Comparison of ENCODE assay signal across 1 cellular context in genomic region chr1:3963554-3963953, GRCh38.
TF ChIP-seq lines count a peak whose summit lies in the region.

No MANE protein-coding gene starts in this region.

TF ChIP-seq in HepG2, 621 proteins besides CTCF, POLR2A, EP300 and RAD21 (continued from another document and continues in another):
- TF ChIP-seq ZNF280D (CRISPR knock-in tag; IDR thresholded peaks at IDR 0.05) (no peak), ZNF574 (CRISPR knock-in tag; IDR thresholded peaks at IDR 0.05) (0 out of 2 replicates have a peak, but pooled peaks have one; percentile 30), MXI1 (IDR thresholded peaks at IDR 0.05; ENCODE audit: borderline replicate concordance, low read depth, low read length) (no peak), ARID5B (CRISPR knock-in tag; IDR thresholded peaks at IDR 0.05) (peak; percentile 28; the same call in 1 of the 2 replicates), TEAD3 (CRISPR knock-in tag; optimal IDR thresholded peaks at IDR 0.05; ENCODE audit: borderline replicate concordance) (peak; percentile 29), TFDP1 (CRISPR knock-in tag; IDR thresholded peaks at IDR 0.05; ENCODE audit: borderline replicate concordance) (peak; percentile 59; the same call in 1 of the 2 replicates), ZNF367 (CRISPR knock-in tag; IDR thresholded peaks at IDR 0.05; ENCODE audit: borderline replicate concordance) (no peak), SALL1 (CRISPR knock-in tag; IDR thresholded peaks at IDR 0.05) (peak; percentile 81), SAFB2 (CRISPR knock-in tag; IDR thresholded peaks at IDR 0.05; ENCODE audit: borderline replicate concordance, low read depth) (no peak), ZFP1 (CRISPR knock-in tag; IDR thresholded peaks at IDR 0.05) (0 out of 2 replicates have a peak, but pooled peaks have one; percentile 47), FOXP4 (CRISPR knock-in tag; IDR thresholded peaks at IDR 0.05) (no peak), SKI (IDR thresholded peaks at IDR 0.05; ENCODE audit: partially characterized antibody) (peak; percentile 26), NR0B2 (CRISPR knock-in tag; IDR thresholded peaks at IDR 0.05) (no peak), KDM5B (CRISPR knock-in tag; IDR thresholded peaks at IDR 0.05; ENCODE audit: borderline replicate concordance) (0 out of 2 replicates have a peak, but pooled peaks have one; percentile 29), SAP130 (CRISPR knock-in tag; IDR thresholded peaks at IDR 0.05; ENCODE audit: low read depth) (0 out of 2 replicates have a peak, but pooled peaks have one; percentile 17), MAX (IDR thresholded peaks at IDR 0.05) (peak; percentile 87), SPEN (CRISPR knock-in tag; IDR thresholded peaks at IDR 0.05; ENCODE audit: low read depth) (peak; percentile 84), FOXO4 (CRISPR knock-in tag; conservative IDR thresholded peaks at IDR 0.05) (no peak), ZNF775 (CRISPR knock-in tag; IDR thresholded peaks at IDR 0.05; ENCODE audit: borderline replicate concordance) (no peak), CENPBD1 (CRISPR knock-in tag; IDR thresholded peaks at IDR 0.05; ENCODE audit: borderline replicate concordance, low read depth) (no peak), ZNF280B (CRISPR knock-in tag; IDR thresholded peaks at IDR 0.05; ENCODE audit: borderline replicate concordance) (no peak), IRF2 (CRISPR knock-in tag; IDR thresholded peaks at IDR 0.05) (0 out of 2 replicates have a peak, but pooled peaks have one; percentile 43), KDM2A (CRISPR knock-in tag; IDR thresholded peaks at IDR 0.05; ENCODE audit: borderline replicate concordance, low read depth) (0 out of 2 replicates have a peak, but pooled peaks have one; percentile 18), GPBP1L1 (CRISPR knock-in tag; IDR thresholded peaks at IDR 0.05) (no peak), ZNF281 (CRISPR knock-in tag; IDR thresholded peaks at IDR 0.05; ENCODE audit: borderline replicate concordance) (no peak), ZNF567 (CRISPR knock-in tag; IDR thresholded peaks at IDR 0.05; ENCODE audit: borderline replicate concordance) (no peak), ZNF224 (CRISPR knock-in tag; IDR thresholded peaks at IDR 0.05) (no peak), BCL6 (CRISPR knock-in tag; IDR thresholded peaks at IDR 0.05) (peak; percentile 55)
